Comparison of ENCODE assay signal across 12 cellular contexts in the genomic region with DNA sequence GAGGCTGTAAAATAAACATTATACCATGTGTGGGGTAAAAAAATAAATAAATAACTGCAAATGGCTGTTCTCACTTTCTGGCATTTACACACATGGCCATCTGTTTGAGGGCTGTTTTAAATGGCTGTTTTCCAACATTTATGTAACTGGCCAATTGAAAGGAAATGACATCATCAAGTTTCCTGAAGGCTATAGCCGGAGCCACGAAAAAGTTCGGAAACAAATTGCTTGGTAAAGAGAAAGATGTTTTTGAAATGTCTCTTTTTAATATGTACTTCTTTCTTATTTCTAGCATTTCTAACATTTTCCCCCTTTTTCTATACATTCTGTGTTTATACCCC.
A peak's percentile ranks its signal among the peaks of the same experiment; 100 is the strongest.
DNase-seq lines count a peak whose midpoint lies in the region; ATAC-seq lines count a peak whose summit lies in the region.
"Had no signal": no experiment of that assay in that cellular context is flagged by ENCODE, and none has a peak within 500 bp of the region (broad histone marks: within the 10 kb centered on the region; RNA-seq: fewer than 3 reads in every experiment).

No MANE protein-coding gene starts in this region.

- H3K9me3 ChIP-seq in mucosa of rectum (ENCODE audit: control insufficient read depth in 2 of 2, low read length in 2 of 2) = peaks cover 0 to 3% of the 10 kb centered on the region in 2 donors
- H3K9me3 ChIP-seq: BE2C had no signal

- H3K27ac ChIP-seq in mucosa of rectum (ENCODE audit: low read depth in 2 of 2, low read length in 2 of 2) = peak overlapping the region; percentile 13 to 41
- H3K27ac ChIP-seq: epithelial cell of prostate had no signal

- peak; percentile 83 for ATAC-seq in Right ventricle myocardium inferior
- no peak for ATAC-seq in HG03378 (IDR thresholded peaks at IDR 0.05; ENCODE audit: unreplicated experiment)
- ATAC-seq in GM21576 (IDR thresholded peaks at IDR 0.05; ENCODE audit: unreplicated experiment) = no peak
- ATAC-seq: activated T-helper 17 cell treated with anti-CD3 and anti-CD28 coated beads, Interleukin-2, amount 50 U/mL, for 72 hours had no signal

- intact Hi-C loops in Right ventricle myocardium inferior (cut with DNase I) = no loop called here
- intact Hi-C loops in cardiac septum (cut with DNase I) = no loop called here

- DNase-seq in Right ventricle myocardium inferior (ENCODE audit: missing footprints) = no peak
- no peak for DNase-seq in cardiac septum (ENCODE audit: low spot score)
- peak; percentile 97 for DNase-seq in dermis blood vessel endothelial cell
- no peak for DNase-seq in activated naive CD4-positive, alpha-beta T cell (lab: John Stamatoyannopoulos, UW)
- DNase-seq in NCI-H82 treated with DMSO at 0.1 percent for 48 hours (lab: John Stamatoyannopoulos, UW; ENCODE audit: unreplicated experiment) = no peak
- DNase-seq: BE2C, nucleus accumbens had no signal

- no peak overlapping the region for H3K4me3 ChIP-seq in mucosa of rectum (ENCODE audit: low read length in 2 of 2)

- H3K27me3 ChIP-seq in mucosa of rectum (ENCODE audit: control insufficient read depth in 2 of 2, insufficient read depth in 2 of 2, low read length in 2 of 2) = no peaks in the 10 kb centered on the region
- H3K27me3 ChIP-seq: BE2C had no signal

- no peaks in the 10 kb centered on the region for H3K36me3 ChIP-seq in mucosa of rectum (ENCODE audit: control insufficient read depth in 2 of 2, insufficient read depth in 2 of 2, low read length in 2 of 2)
- H3K36me3 ChIP-seq: BE2C had no signal

- no peaks in the 10 kb centered on the region for H3K4me1 ChIP-seq in mucosa of rectum (ENCODE audit: control insufficient read depth in 2 of 2, insufficient read depth in 2 of 2, low read length in 2 of 2)
- H3K4me1 ChIP-seq: BE2C had no signal

- no peak overlapping the region for H3K9ac ChIP-seq in mucosa of rectum (ENCODE audit: low read depth in 1 of 2, low read length in 2 of 2)
